26 cellular contexts compared by ENCODE assay signal in the genomic region with DNA sequence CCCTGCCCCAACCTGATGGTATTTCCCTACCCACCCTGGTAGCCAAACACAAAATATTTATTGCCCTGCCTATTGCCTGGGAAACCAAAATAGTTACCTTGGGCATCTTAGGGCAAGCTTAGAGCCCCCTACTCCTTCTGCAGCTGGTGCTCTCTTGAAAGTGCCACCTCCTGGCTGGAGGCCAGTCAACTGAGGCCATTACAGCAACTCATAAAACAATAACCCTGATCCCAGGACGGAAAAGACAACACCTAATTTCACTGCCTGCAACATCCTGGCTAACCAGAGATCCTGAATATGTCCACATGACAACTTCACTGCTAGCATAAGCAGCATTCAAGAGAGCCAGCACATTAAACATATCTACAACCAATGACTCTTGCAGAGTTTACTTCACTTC.
"Had no signal": no experiment of that assay in that cellular context is flagged by ENCODE, and none has a peak within 500 bp of the region (broad histone marks: within the 10 kb centered on the region; RNA-seq: fewer than 3 reads in every experiment).

No MANE protein-coding gene starts in this region.

- DNase-seq: hippocampal formation; islet precursor cell; left lung; lower lobe of right lung; mammary epithelial cell; mesenchymal stem cell; naive B cell; natural killer cell; nephron progenitor cell; ovary; right lobe of liver; stimulated activated CD4-positive, alpha-beta T cell treated with anti-CD3 and anti-CD28 coated beads, Interleukin-1b, Interleukin-23, amount 100 ng/mL, for 48 hours; stimulated activated CD4-positive, alpha-beta T cell treated with anti-CD3 and anti-CD28 coated beads, Interleukin-2, amount 100 ng/mL, for 48 hours; stimulated activated CD4-positive, alpha-beta T cell treated with anti-CD3 and anti-CD28 coated beads, Interleukin-4, amount 100 ng/mL, for 4 hours; stimulated activated CD8-positive, alpha-beta memory T cell treated with anti-CD3 and anti-CD28 coated beads, Interleukin-4, amount 100 ng/mL, for 48 hours; stimulated activated naive CD8-positive, alpha-beta T cell treated with anti-CD3 and anti-CD28 coated beads, Interleukin-15, Interleukin-2, amounts not matched to agents 100 U/mL and 50 U/mL, for 24 hours; stomach; testis; thyroid gland; trophoblast cell; upper lobe of right lung had no signal

- H3K27ac ChIP-seq: left lung, lower lobe of right lung, ovary, right atrium auricular region, right lobe of liver, stomach, testis, thyroid gland, upper lobe of right lung had no signal

- H3K4me1 Mint-ChIP-seq: nephron progenitor cell had no signal

- H3K27me3 ChIP-seq: left lung, ovary, right atrium auricular region, right lobe of liver, stomach, testis, thyroid gland, upper lobe of right lung had no signal

- H3K4me1 ChIP-seq: left lung, lower lobe of right lung, right atrium auricular region, right lobe of liver, testis, thyroid gland, upper lobe of right lung had no signal

- H3K27ac Mint-ChIP-seq: natural killer cell; nephron progenitor cell; progenitor cell of endocrine pancreas; stimulated activated memory B cell treated with anti-CD40 and anti-IgM and Interleukin-4, amounts not matched to agents 10 μg/mL and 1 μg/mL and 100 μg/mL, for 72 hours had no signal

- H3K9me3 ChIP-seq: ovary, right lobe of liver, testis, thyroid gland, upper lobe of right lung had no signal

- ATAC-seq: left lung; lower lobe of right lung; natural killer cell; stimulated activated memory B cell treated with anti-CD40 and anti-IgM and Interleukin-4, amounts not matched to agents 10 μg/mL and 1 μg/mL and 100 μg/mL, for 72 hours; stimulated activated naive CD8-positive, alpha-beta T cell treated with anti-CD3 and anti-CD28 coated beads, Interleukin-15, Interleukin-2, amounts not matched to agents 100 U/mL and 50 U/mL, for 24 hours; upper lobe of right lung had no signal

- H3K4me3 Mint-ChIP-seq: natural killer cell; nephron progenitor cell; stimulated activated memory B cell treated with anti-CD40 and anti-IgM and Interleukin-4, amounts not matched to agents 10 μg/mL and 1 μg/mL and 100 μg/mL, for 72 hours had no signal

- H3K4me3 ChIP-seq: left lung, lower lobe of right lung, ovary, right atrium auricular region, right lobe of liver, smooth muscle cell, stomach, testis, thyroid gland, upper lobe of right lung had no signal

- H3K27me3 Mint-ChIP-seq: naive B cell; progenitor cell of endocrine pancreas; stimulated activated memory B cell treated with anti-CD40 and anti-IgM and Interleukin-4, amounts not matched to agents 10 μg/mL and 1 μg/mL and 100 μg/mL, for 72 hours had no signal

- H3K4me2 ChIP-seq: smooth muscle cell had no signal

- H3K36me3 ChIP-seq: ovary had no signal

- FAIRE-seq: urothelium cell line had no signal
